ENCODE assay signal across 13 cellular contexts in the genomic region with DNA sequence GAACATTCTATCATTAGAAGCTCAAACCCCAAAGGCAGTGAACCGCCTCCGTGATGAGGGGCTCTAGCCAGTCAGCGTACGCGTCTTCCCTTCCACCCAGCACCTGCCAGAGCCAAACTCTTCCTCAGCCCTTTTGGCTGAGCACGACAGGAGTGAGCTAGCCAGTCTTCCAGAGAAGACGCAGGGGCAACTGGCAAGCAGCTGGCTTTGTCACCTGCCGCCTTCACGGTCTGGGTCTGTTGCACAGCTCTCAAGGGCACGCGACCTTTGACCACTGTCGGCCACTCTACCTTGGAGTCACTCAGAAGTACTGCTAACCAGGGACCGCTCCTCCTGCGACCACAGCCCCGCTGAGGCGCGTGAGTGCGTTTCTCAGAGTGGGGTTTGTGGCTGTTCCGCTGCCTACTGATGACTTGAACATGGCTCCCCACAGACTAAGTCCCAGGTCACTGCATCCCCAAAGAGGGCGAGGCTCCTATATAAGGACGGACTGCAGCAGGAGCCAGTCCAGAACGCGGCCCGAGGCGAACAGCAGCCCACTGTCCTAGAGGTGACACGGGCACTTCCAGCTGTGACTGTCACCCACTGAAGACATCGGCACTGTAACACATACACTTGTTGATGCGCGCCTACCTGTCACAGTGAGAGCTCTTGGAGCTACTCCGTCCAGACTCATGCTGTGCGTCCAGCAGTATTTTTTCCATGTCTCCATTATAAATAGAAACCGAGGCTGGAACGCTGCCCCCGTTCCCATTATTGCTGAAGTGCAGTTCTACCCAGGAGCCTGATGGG. TPM values are rescaled to one million over a fixed set of nuclear protein-coding genes. Genes with fewer than 3 reads are reported as not detected.
DNase-seq lines count a peak whose midpoint lies in the region; ATAC-seq and TF ChIP-seq lines count a peak whose summit lies in the region.
"Had no signal": no experiment of that assay in that cellular context is flagged by ENCODE, and none has a peak within 500 bp of the region (broad histone marks: within the 10 kb centered on the region; RNA-seq: fewer than 3 reads in every experiment).

No MANE protein-coding gene starts in this region.

- no peaks in the 10 kb centered on the region for H3K9me2 ChIP-seq in Loucy (replicated peaks; ENCODE audit: low read depth, low read length)
- no peaks in the 10 kb centered on the region for H3K9me2 ChIP-seq in hepatocyte (replicated peaks; ENCODE audit: insufficient read depth)

- H3K9me3 ChIP-seq in BLaER1 treated with 17β-estradiol and CSF1 and Interleukin-3, amounts not matched to agents 10 nM and 100 nM (replicated peaks in 1 of 11), result no peaks in the 10 kb centered on the region; a peak in 1 of 22 replicates
- H3K9me3 ChIP-seq in Loucy (ENCODE audit: insufficient read depth, low read depth, low read length) (no peaks in the 10 kb centered on the region), hepatocyte (ENCODE audit: low read depth) (no peaks in the 10 kb centered on the region)
- H3K9me3 ChIP-seq: neutrophil had no signal

- H3K27ac Mint-ChIP-seq in central memory CD8-positive, alpha-beta T cell (ENCODE audit: low read depth), result peak overlapping the region; percentile 70
- H3K27ac Mint-ChIP-seq in nephron progenitor cell, result peak overlapping the region; percentile 91

- ATAC-seq in central memory CD8-positive, alpha-beta T cell (replicated peaks; ENCODE audit: extremely low read depth, poor library complexity, severe bottlenecking), result peak; percentile 20
- ATAC-seq in HG02973 (IDR thresholded peaks at IDR 0.05; ENCODE audit: unreplicated experiment), result no peak

- no peaks in the 10 kb centered on the region for H3K27me3 Mint-ChIP-seq in central memory CD8-positive, alpha-beta T cell
- H3K27me3 Mint-ChIP-seq in nephron progenitor cell (ENCODE audit: low read depth, poor library complexity), result peaks cover 3% of the 10 kb centered on the region

- peaks cover 82 to 100% (median 98%) of the 10 kb centered on the region in 11 experiments for H4K20me1 ChIP-seq in BLaER1 treated with 17β-estradiol and CSF1 and Interleukin-3, amounts not matched to agents 10 nM and 100 nM
- H4K20me1 ChIP-seq in Loucy (ENCODE audit: insufficient read depth, low read length, poor library complexity, severe bottlenecking) (no peaks in the 10 kb centered on the region), hepatocyte (ENCODE audit: insufficient read depth, poor library complexity, severe bottlenecking) (peaks cover 52% of the 10 kb centered on the region)

- peaks cover 77 to 89% (median 83%) of the 10 kb centered on the region in 10 experiments for H3K4me1 ChIP-seq in BLaER1 treated with 17β-estradiol and CSF1 and Interleukin-3, amounts not matched to agents 10 nM and 100 nM
- H3K4me1 ChIP-seq in Loucy (ENCODE audit: insufficient read depth, low read length, poor library complexity, severe bottlenecking) (peaks cover 20% of the 10 kb centered on the region), hepatocyte (ENCODE audit: insufficient read depth) (no peaks in the 10 kb centered on the region)

- peak overlapping the region; percentile 90 to 99 (median 97) for H3K4me2 ChIP-seq in BLaER1 treated with 17β-estradiol and CSF1 and Interleukin-3, amounts not matched to agents 10 nM and 100 nM
- peak overlapping the region; percentile 71 for H3K4me2 ChIP-seq in Loucy (ENCODE audit: low read depth, low read length, poor library complexity, severe bottlenecking)
- H3K4me2 ChIP-seq in hepatocyte, result no peak overlapping the region

- H2AFZ ChIP-seq in Loucy (ENCODE audit: low read length) (no peak overlapping the region; the same call in 1 of the 2 replicates), hepatocyte (no peak overlapping the region)

- H3K27ac ChIP-seq in BLaER1 treated with 17β-estradiol and CSF1 and Interleukin-3, amounts not matched to agents 10 nM and 100 nM, result peak overlapping the region in 7 of 11 experiments; percentile 48 to 63 (median 55); a peak in 13 of 22 replicates
- H3K27ac ChIP-seq in hepatocyte, result no peak overlapping the region
- H3K27ac ChIP-seq: HL-60, neutrophil had no signal

- TF ChIP-seq CTCF in Loucy (conservative IDR thresholded peaks at IDR 0.05; ENCODE audit: low read length), result no peak
- no peak for TF ChIP-seq CTCF in nephron progenitor cell (IDR thresholded peaks at IDR 0.05)
- no peak for TF ChIP-seq CTCF in hepatocyte (IDR thresholded peaks at IDR 0.05; ENCODE audit: poor library complexity)
- TF ChIP-seq CTCF in foreskin fibroblast (IDR thresholded peaks at IDR 0.05; ENCODE audit: low read depth, low read length), result no peak

- H3K27me3 ChIP-seq in BLaER1 treated with 17β-estradiol and CSF1 and Interleukin-3, amounts not matched to agents 10 nM and 100 nM, result no peaks in the 10 kb centered on the region
- H3K27me3 ChIP-seq in Loucy (ENCODE audit: insufficient read depth, low read length, poor library complexity, severe bottlenecking) (no peaks in the 10 kb centered on the region), hepatocyte (no peaks in the 10 kb centered on the region)

- H3K36me3 ChIP-seq in BLaER1 treated with 17β-estradiol and CSF1 and Interleukin-3, amounts not matched to agents 10 nM and 100 nM, result peaks cover 40 to 73% (median 47%) of the 10 kb centered on the region in 11 experiments
- H3K36me3 ChIP-seq in Loucy (ENCODE audit: insufficient read depth, low read length) (no peaks in the 10 kb centered on the region), hepatocyte (replicated peaks; ENCODE audit: insufficient read depth, low read depth) (no peaks in the 10 kb centered on the region)

- H3K4me3 Mint-ChIP-seq in central memory CD8-positive, alpha-beta T cell, result peak overlapping the region; percentile 84
- H3K4me3 Mint-ChIP-seq in nephron progenitor cell, result no peak overlapping the region

- WGBS in hepatocyte (ENCODE audit: low lambda C conversion rate, missing lambda C conversion rate), result 95% methylated on average over 34 of the region's 34 CpGs

- no peaks in the 10 kb centered on the region for H3K9me3 Mint-ChIP-seq in central memory CD8-positive, alpha-beta T cell
- peaks cover 5% of the 10 kb centered on the region for H3K9me3 Mint-ChIP-seq in nephron progenitor cell

- DNase-seq in central memory CD8-positive, alpha-beta T cell (ENCODE audit: low spot score in 2 of 2), result no peak
- DNase-seq in nephron progenitor cell (peak; percentile 33), hepatocyte (ENCODE audit: low spot score) (no peak), foreskin fibroblast (no peak)
- no peak for DNase-seq in activated effector memory CD4-positive, alpha-beta T cell treated with anti-CD3 and anti-CD28 coated beads, Interleukin-2, amount 50 U/mL, for 16 hours
- DNase-seq: NCI-H1092; NK-92 treated with Interleukin-12 subunit alpha and Interleukin-12 subunit beta, amount 100 ng/mL, for 24 hours; stimulated activated CD4-positive, alpha-beta T cell treated with anti-CD3 and anti-CD28 coated beads, Interleukin-2, amount 100 ng/mL, for 48 hours had no signal

- no peaks in the 10 kb centered on the region for H3K79me2 ChIP-seq in Loucy (ENCODE audit: insufficient read depth, low read length)
- H3K79me2 ChIP-seq in hepatocyte, result peaks cover 55% of the 10 kb centered on the region

- peak overlapping the region; percentile 4 to 62 (median 46); a peak in 17 of 22 replicates for H3K9ac ChIP-seq in BLaER1 treated with 17β-estradiol and CSF1 and Interleukin-3, amounts not matched to agents 10 nM and 100 nM
- peak overlapping the region; percentile 47 for H3K9ac ChIP-seq in Loucy (ENCODE audit: low read depth, low read length, poor library complexity, severe bottlenecking)

- H3K4me1 Mint-ChIP-seq in central memory CD8-positive, alpha-beta T cell, result peaks cover 57% of the 10 kb centered on the region
- H3K4me1 Mint-ChIP-seq in nephron progenitor cell, result peaks cover 79% of the 10 kb centered on the region

- H3K36me3 Mint-ChIP-seq in central memory CD8-positive, alpha-beta T cell (ENCODE audit: insufficient read depth), result peaks cover 18% of the 10 kb centered on the region
- H3K36me3 Mint-ChIP-seq in nephron progenitor cell (ENCODE audit: low read depth), result peaks cover 97% of the 10 kb centered on the region

- H3K4me3 ChIP-seq in BLaER1 treated with 17β-estradiol and CSF1 and Interleukin-3, amounts not matched to agents 10 nM and 100 nM, result peak overlapping the region; percentile 6 to 57 (median 37); a peak in 18 of 20 replicates
- H3K4me3 ChIP-seq in Loucy (ENCODE audit: low read length, poor library complexity, severe bottlenecking) (peak overlapping the region; percentile 55), hepatocyte (no peak overlapping the region), foreskin fibroblast (ENCODE audit: low read depth in 1 of 2, low read length in 2 of 2) (no peak overlapping the region)

- no peaks in the 10 kb centered on the region for H3F3A ChIP-seq in Loucy (ENCODE audit: low read depth)

RNA-seq across cellular contexts. Expression of a gene that starts 8.4 kb away (rescaled TPM):
- total RNA-seq in hepatocyte, result 93.2 and 112 TPM in 2 replicates
- 82.4 and 89.5 TPM in 2 replicates for polyA plus RNA-seq in hepatocyte

Comparison
In these comparisons a context has a peak if more than half of its experiments do, and no peak if none do; other contexts are left out.
1. H3K4me3 ChIP-seq: peak in BLaER1 treated with 17β-estradiol and CSF1 and Interleukin-3, amounts not matched to agents 10 nM and 100 nM (10 of 10) and Loucy (single experiment); none in hepatocyte (single experiment) and foreskin fibroblast (0 of 2).